18 cellular contexts compared by ENCODE assay signal in genomic region chr6:34298941-34299340, GRCh38.
"Had no signal": no experiment of that assay in that cellular context is flagged by ENCODE, and none has a peak within 500 bp of the region (broad histone marks: within the 10 kb centered on the region; RNA-seq: fewer than 3 reads in every experiment).

No MANE protein-coding gene starts in this region.

- H3K27ac Mint-ChIP-seq: activated CD4-positive, alpha-beta T cell treated with anti-CD3 and anti-CD28 coated beads, Interleukin-2, amount 10 ng/mL, durations not matched to agents 24 days and 14 days; activated naive CD4-positive, alpha-beta T cell treated with anti-CD3 and anti-CD28 coated beads, Interleukin-2, amount 50 U/mL, for 72 hours; activated T-cell treated with anti-CD3 and anti-CD28 coated beads, Interleukin-2, amount 50 U/mL, for 72 hours; progenitor cell of endocrine pancreas; stimulated activated naive CD8-positive, alpha-beta T cell treated with anti-CD3 and anti-CD28 coated beads, Interleukin-15, amount 100 ng/mL, for 72 hours; T-helper 17 cell; type B pancreatic cell had no signal

- H3K27me3 Mint-ChIP-seq: activated CD4-positive, alpha-beta T cell treated with anti-CD3 and anti-CD28 coated beads, Interleukin-2, amount 10 ng/mL, durations not matched to agents 24 days and 14 days; naive thymus-derived CD8-positive, alpha-beta T cell; progenitor cell of endocrine pancreas; stimulated activated naive CD8-positive, alpha-beta T cell treated with anti-CD3 and anti-CD28 coated beads, Interleukin-15, amount 100 ng/mL, for 72 hours; T-helper 17 cell; type B pancreatic cell had no signal

- H3K4me3 ChIP-seq: body of pancreas, right lobe of liver had no signal

- H3K27me3 ChIP-seq: body of pancreas, right lobe of liver had no signal

- H3K9me3 ChIP-seq: body of pancreas, right lobe of liver had no signal

- H3K36me3 Mint-ChIP-seq: activated naive CD4-positive, alpha-beta T cell treated with anti-CD3 and anti-CD28 coated beads, Interleukin-2, amount 50 U/mL, for 72 hours had no signal

- DNase-seq: activated CD4-positive, alpha-beta T cell treated with anti-CD3 and anti-CD28 coated beads, Interleukin-2, amount 10 ng/mL, durations not matched to agents 24 days and 14 days; activated CD8-positive, alpha-beta memory T cell treated with anti-CD3 and anti-CD28 coated beads, Interleukin-2, amount 50 U/mL, for 48 hours; activated gamma-delta T cell; activated T-cell treated with anti-CD3 and anti-CD28 coated beads, Interleukin-2, amount 50 U/mL, for 72 hours; amygdala; body of pancreas; foreskin melanocyte; left colon; mammary epithelial cell; naive thymus-derived CD8-positive, alpha-beta T cell; right lobe of liver; stimulated activated naive CD8-positive, alpha-beta T cell treated with anti-CD3 and anti-CD28 coated beads, Interleukin-15, amount 100 ng/mL, for 72 hours; T-helper 17 cell; WERI-Rb-1 had no signal

- H3K27ac ChIP-seq: body of pancreas, epithelial cell of prostate, right lobe of liver, WERI-Rb-1 had no signal

- H3K4me3 Mint-ChIP-seq: activated CD4-positive, alpha-beta T cell treated with anti-CD3 and anti-CD28 coated beads, Interleukin-2, amount 10 ng/mL, durations not matched to agents 24 days and 14 days; activated T-cell treated with anti-CD3 and anti-CD28 coated beads, Interleukin-2, amount 50 U/mL, for 72 hours; naive thymus-derived CD8-positive, alpha-beta T cell; stimulated activated naive CD8-positive, alpha-beta T cell treated with anti-CD3 and anti-CD28 coated beads, Interleukin-15, amount 100 ng/mL, for 72 hours; T-helper 17 cell; type B pancreatic cell had no signal

- ATAC-seq: activated naive CD4-positive, alpha-beta T cell treated with anti-CD3 and anti-CD28 coated beads, Interleukin-2, amount 50 U/mL, for 72 hours; activated T-cell treated with anti-CD3 and anti-CD28 coated beads, Interleukin-2, amount 50 U/mL, for 72 hours; body of pancreas; left colon; naive thymus-derived CD8-positive, alpha-beta T cell; right lobe of liver; stimulated activated naive CD8-positive, alpha-beta T cell treated with anti-CD3 and anti-CD28 coated beads, Interleukin-15, amount 100 ng/mL, for 72 hours; T-helper 17 cell had no signal

- H3K9me3 Mint-ChIP-seq: activated CD4-positive, alpha-beta T cell treated with anti-CD3 and anti-CD28 coated beads, Interleukin-2, amount 10 ng/mL, durations not matched to agents 24 days and 14 days; activated naive CD4-positive, alpha-beta T cell treated with anti-CD3 and anti-CD28 coated beads, Interleukin-2, amount 50 U/mL, for 72 hours; activated T-cell treated with anti-CD3 and anti-CD28 coated beads, Interleukin-2, amount 50 U/mL, for 72 hours; naive thymus-derived CD8-positive, alpha-beta T cell; stimulated activated naive CD8-positive, alpha-beta T cell treated with anti-CD3 and anti-CD28 coated beads, Interleukin-15, amount 100 ng/mL, for 72 hours; type B pancreatic cell had no signal
